Comparison of ENCODE assay signal across 27 cellular contexts in the genomic region with DNA sequence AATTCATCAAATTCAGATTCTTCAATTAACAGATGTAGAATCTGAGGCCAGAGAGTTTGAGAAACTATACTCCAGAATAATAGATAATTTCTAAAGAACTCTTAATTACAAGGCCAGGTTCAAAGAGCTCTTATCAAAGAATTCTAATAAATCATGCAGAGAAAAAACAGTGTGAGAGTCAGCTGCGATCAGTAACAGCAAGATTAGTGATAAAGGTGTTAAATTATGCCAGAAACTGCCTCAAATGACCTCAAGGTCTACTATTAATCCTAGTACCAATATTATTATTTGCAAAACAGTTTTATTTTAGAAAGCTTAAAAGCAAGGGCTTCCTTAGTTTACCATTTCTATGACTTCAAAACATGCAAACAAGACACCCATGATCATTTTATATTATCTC.
A peak's percentile ranks its signal among the peaks of the same experiment; 100 is the strongest.
DNase-seq lines count a peak whose midpoint lies in the region; TF ChIP-seq lines count a peak whose summit lies in the region.
"Had no signal": no experiment of that assay in that cellular context is flagged by ENCODE, and none has a peak within 500 bp of the region (broad histone marks: within the 10 kb centered on the region; RNA-seq: fewer than 3 reads in every experiment).

No MANE protein-coding gene starts in this region.

- H3K4me1 ChIP-seq in OCI-LY3 (ENCODE audit: low read length): no peaks in the 10 kb centered on the region
- H3K4me1 ChIP-seq: A549; BE2C; BLaER1; BLaER1 treated with 17β-estradiol and CSF1 and Interleukin-3, amounts not matched to agents 10 nM and 100 nM had no signal

- H2AFZ ChIP-seq in OCI-LY3 (ENCODE audit: low read depth, low read length): peak overlapping the region; percentile 21; the same call in 1 of the 2 replicates

- no peak overlapping the region for H3K27ac ChIP-seq in OCI-LY3 (ENCODE audit: low read length)
- H3K27ac ChIP-seq: 22Rv1; A549; BLaER1; BLaER1 treated with 17β-estradiol and CSF1 and Interleukin-3, amounts not matched to agents 10 nM and 100 nM; C4-2B had no signal

- no peaks in the 10 kb centered on the region for H3K27me3 ChIP-seq in OCI-LY3 (ENCODE audit: low read depth, low read length)
- H3K27me3 ChIP-seq: BE2C; BLaER1; BLaER1 treated with 17β-estradiol and CSF1 and Interleukin-3, amounts not matched to agents 10 nM and 100 nM had no signal

- no peaks in the 10 kb centered on the region for H3K79me2 ChIP-seq in OCI-LY3 (ENCODE audit: low read length)

- no peaks in the 10 kb centered on the region for H4K20me1 ChIP-seq in OCI-LY3 (ENCODE audit: insufficient read depth, low read length)
- H4K20me1 ChIP-seq: BLaER1; BLaER1 treated with 17β-estradiol and CSF1 and Interleukin-3, amounts not matched to agents 10 nM and 100 nM had no signal

- H3K36me3 ChIP-seq in OCI-LY3 (replicated peaks; ENCODE audit: low read depth, low read length): no peaks in the 10 kb centered on the region
- H3K36me3 ChIP-seq: BE2C; BLaER1; BLaER1 treated with 17β-estradiol and CSF1 and Interleukin-3, amounts not matched to agents 10 nM and 100 nM had no signal

- H3K4me2 ChIP-seq in OCI-LY3 (ENCODE audit: low read length): no peak overlapping the region
- H3K4me2 ChIP-seq: A549; BLaER1; BLaER1 treated with 17β-estradiol and CSF1 and Interleukin-3, amounts not matched to agents 10 nM and 100 nM had no signal

- H3K9me3 ChIP-seq in OCI-LY3 (ENCODE audit: insufficient read depth, low read length): no peaks in the 10 kb centered on the region
- H3K9me3 ChIP-seq: A549; BE2C; BLaER1; BLaER1 treated with 17β-estradiol and CSF1 and Interleukin-3, amounts not matched to agents 10 nM and 100 nM; Caco-2 had no signal

- no peak for TF ChIP-seq CTCF in OCI-LY3 (IDR thresholded peaks at IDR 0.05; ENCODE audit: low read depth, low read length)

- no peak overlapping the region for H3K9ac ChIP-seq in OCI-LY3 (ENCODE audit: low read length)
- H3K9ac ChIP-seq: BLaER1; BLaER1 treated with 17β-estradiol and CSF1 and Interleukin-3, amounts not matched to agents 10 nM and 100 nM had no signal

- no peak overlapping the region for H3K4me3 ChIP-seq in OCI-LY3 (ENCODE audit: low read length)
- H3K4me3 ChIP-seq: A549; BLaER1; BLaER1 treated with 17β-estradiol and CSF1 and Interleukin-3, amounts not matched to agents 10 nM and 100 nM had no signal

- DNase-seq in inferior parietal cortex (ENCODE audit: extremely low spot score): no peak
- DNase-seq: 8988T; ACHN; AML-193; BE2C; C1 segment of cervical spinal cord; Caco-2; Calu3; CD4-positive, alpha-beta memory T cell; CD4-positive, alpha-beta T cell; CD4-positive, CD25-positive, alpha-beta regulatory T cell; CD8-positive, alpha-beta memory T cell; CD8-positive, alpha-beta T cell; COR-L47; DMS 273 treated with DMSO at 0.1 percent for 48 hours; DMS153; DMS53; DMS79; DMS79 treated with DMSO at 0.1 percent for 48 hours; DND-41; EL had no signal
